In the genomic region with DNA sequence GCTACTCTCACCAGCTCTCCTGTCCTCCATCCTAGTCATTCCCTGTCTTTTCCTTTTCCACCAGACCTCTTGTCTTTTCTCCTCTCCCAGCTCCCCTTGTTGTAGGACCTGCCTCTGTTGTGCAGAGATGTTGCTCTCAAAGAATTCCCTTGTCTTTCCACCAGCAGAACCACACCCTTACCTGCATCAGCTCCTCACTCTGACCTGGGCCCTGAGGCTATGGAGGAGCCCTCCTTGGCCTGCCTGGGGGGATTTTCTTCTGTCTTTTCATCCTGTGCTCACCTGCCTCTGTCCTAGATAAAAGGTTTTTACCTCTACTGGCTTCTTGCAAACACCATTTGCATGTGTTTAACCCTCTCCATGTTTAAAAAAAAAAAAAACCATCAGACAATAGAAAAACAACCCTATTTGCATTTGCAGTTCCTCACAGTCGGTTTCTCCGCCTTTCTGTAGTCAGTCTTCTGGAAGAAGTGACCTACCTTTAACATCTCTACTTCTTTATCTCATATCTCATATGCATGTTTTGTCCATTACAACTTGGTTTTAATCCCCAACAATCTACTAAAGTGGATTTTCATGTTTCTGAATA, we compare ENCODE assay signal across 13 cellular contexts.
"Had no signal": no experiment of that assay in that cellular context is flagged by ENCODE, and none has a peak within 500 bp of the region (broad histone marks: within the 10 kb centered on the region; RNA-seq: fewer than 3 reads in every experiment).

No MANE protein-coding gene starts in this region.

- H3K4me3 ChIP-seq: dorsolateral prefrontal cortex, gastrocnemius medialis, left ventricle myocardium inferior, thyroid gland had no signal

- H3K27me3 ChIP-seq: gastrocnemius medialis, thyroid gland had no signal

- H3K9me3 Mint-ChIP-seq: activated CD4-positive, alpha-beta T cell treated with anti-CD3 and anti-CD28 coated beads, Interleukin-2, amount 10 ng/mL, durations not matched to agents 24 days and 14 days; natural killer cell treated with Interleukin-12 subunit alpha and Interleukin-12 subunit beta and Interleukin-15 and Interleukin-18, amount 100 ng/mL, for 72 hours had no signal

- DNase-seq: activated CD4-positive, alpha-beta T cell treated with anti-CD3 and anti-CD28 coated beads, Interleukin-2, amount 10 ng/mL, durations not matched to agents 24 days and 14 days; activated CD4-positive, CD25-positive, alpha-beta regulatory T cell; activated gamma-delta T cell treated with Interleukin-2 at 50 U/mL for 16 hours; aorta; dorsolateral prefrontal cortex; erythroblast; gastrocnemius medialis; left ventricle myocardium inferior; retina; stimulated activated CD4-positive, alpha-beta T cell treated with anti-CD3 and anti-CD28 coated beads, Interleukin-12 subunit alpha, Interleukin-12 subunit beta, amount 100 ng/mL, for 4 hours; stimulated activated CD4-positive, alpha-beta T cell treated with anti-CD3 and anti-CD28 coated beads, Interleukin-2, amount 100 ng/mL, for 24 hours had no signal

- H3K4me1 ChIP-seq: gastrocnemius medialis, left ventricle myocardium inferior had no signal

- H3K9me3 ChIP-seq: gastrocnemius medialis, left ventricle myocardium inferior, thyroid gland had no signal

- H3K4me3 Mint-ChIP-seq: activated CD4-positive, alpha-beta T cell treated with anti-CD3 and anti-CD28 coated beads, Interleukin-2, amount 10 ng/mL, durations not matched to agents 24 days and 14 days; natural killer cell treated with Interleukin-12 subunit alpha and Interleukin-12 subunit beta and Interleukin-15 and Interleukin-18, amount 100 ng/mL, for 72 hours had no signal

- H3K36me3 ChIP-seq: gastrocnemius medialis, left ventricle myocardium inferior, thyroid gland had no signal

- H3K36me3 Mint-ChIP-seq: natural killer cell treated with Interleukin-12 subunit alpha and Interleukin-12 subunit beta and Interleukin-15 and Interleukin-18, amount 100 ng/mL, for 72 hours had no signal

- H3K4me1 Mint-ChIP-seq: activated CD4-positive, alpha-beta T cell treated with anti-CD3 and anti-CD28 coated beads, Interleukin-2, amount 10 ng/mL, durations not matched to agents 24 days and 14 days had no signal

- ATAC-seq: gastrocnemius medialis; natural killer cell treated with Interleukin-12 subunit alpha and Interleukin-12 subunit beta and Interleukin-15 and Interleukin-18, amount 100 ng/mL, for 72 hours had no signal

- H3K27ac Mint-ChIP-seq: activated CD4-positive, alpha-beta T cell treated with anti-CD3 and anti-CD28 coated beads, Interleukin-2, amount 10 ng/mL, durations not matched to agents 24 days and 14 days; natural killer cell treated with Interleukin-12 subunit alpha and Interleukin-12 subunit beta and Interleukin-15 and Interleukin-18, amount 100 ng/mL, for 72 hours had no signal
